Comparison of ENCODE assay signal across 1 cellular context in genomic region chr7:158910254-158911053, GRCh38.
TF ChIP-seq lines count a peak whose summit lies in the region.

No MANE protein-coding gene starts in this region.

TF ChIP-seq in HCT116, 20 proteins besides CTCF, POLR2A, EP300 and RAD21 (continued from another document):
- TF ChIP-seq ZBTB33 (IDR thresholded peaks at IDR 0.05; ENCODE audit: extremely low read depth, insufficient replicate concordance, low read length) (no peak), EGR1 (IDR thresholded peaks at IDR 0.05; ENCODE audit: low read depth) (no peak), ELF1 (IDR thresholded peaks at IDR 0.05; ENCODE audit: borderline replicate concordance, low read depth) (no peak), TCF7L2 (IDR thresholded peaks at IDR 0.05; ENCODE audit: borderline replicate concordance, extremely low read depth, insufficient read depth, insufficient read length) (no peak), ZNF274 (IDR thresholded peaks at IDR 0.05; ENCODE audit: low read depth, low read length) (no peak), POLR2AphosphoS5 (IDR thresholded peaks at IDR 0.05; ENCODE audit: low read depth, low read length) (no peak), MAX (IDR thresholded peaks at IDR 0.05) (no peak), SIN3A (IDR thresholded peaks at IDR 0.05; ENCODE audit: low read depth) (no peak), FOSL1 (IDR thresholded peaks at IDR 0.05; ENCODE audit: low read depth) (no peak)
TF ChIP-seq in HCT116: peak in this region for 0.
